8 cellular contexts compared by ENCODE assay signal in the genomic region with DNA sequence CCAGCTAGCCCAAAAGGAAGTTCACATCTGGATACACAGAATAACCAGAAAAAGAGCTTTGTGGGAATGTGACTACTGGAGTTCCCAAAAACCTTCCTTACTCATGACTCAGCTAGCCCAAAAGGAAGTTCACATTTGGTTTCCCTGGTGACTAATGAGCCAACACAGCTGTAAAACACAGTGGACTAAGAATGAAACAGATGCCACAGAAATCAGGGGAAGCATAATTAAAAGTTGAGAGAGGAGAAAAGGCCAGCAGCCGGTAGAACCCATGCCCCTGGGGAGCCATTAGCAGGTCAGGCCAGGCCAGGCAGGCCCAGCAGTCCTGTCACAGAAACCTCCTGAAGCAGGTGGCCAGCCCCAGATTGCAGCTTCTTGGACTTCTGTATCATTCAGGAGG.
A peak's percentile ranks its signal among the peaks of the same experiment; 100 is the strongest.
DNase-seq lines count a peak whose midpoint lies in the region; ATAC-seq and TF ChIP-seq lines count a peak whose summit lies in the region.

No MANE protein-coding gene starts in this region.

- H3K9me3 ChIP-seq in RWPE2 (ENCODE audit: severe bottlenecking) = no peaks in the 10 kb centered on the region
- no peaks in the 10 kb centered on the region for H3K9me3 ChIP-seq in ovary

- H3K27ac ChIP-seq in RWPE2 (ENCODE audit: poor library complexity, severe bottlenecking) = peak overlapping the region; percentile 63
- H3K27ac ChIP-seq in ovary = peak overlapping the region in 1 of 2 donors; percentile 14

- TF ChIP-seq EP300 in ovary (IDR thresholded peaks at IDR 0.05) = peak; percentile 8

- H3K36me3 ChIP-seq in RWPE2 (ENCODE audit: low read depth) = peaks cover 58% of the 10 kb centered on the region
- H3K36me3 ChIP-seq in ovary = no peaks in the 10 kb centered on the region

- TF ChIP-seq CTCF in RWPE2 (IDR thresholded peaks at IDR 0.05; ENCODE audit: poor library complexity, severe bottlenecking) (no peak), ovary (IDR thresholded peaks at IDR 0.05) (no peak)

- TF ChIP-seq POLR2A in GM18505 (IDR thresholded peaks at IDR 0.05; ENCODE audit: borderline replicate concordance, extremely low read depth, insufficient read depth, insufficient read length) (no peak), ovary (IDR thresholded peaks at IDR 0.05) (no peak)

- H3K27me3 ChIP-seq in RWPE2 (ENCODE audit: insufficient read depth, poor library complexity, severe bottlenecking) (no peaks in the 10 kb centered on the region), ovary (no peaks in the 10 kb centered on the region)

- 0% methylated on average over 1 of the region's 1 CpG for WGBS in ovary, 3 donors

- H3K4me1 ChIP-seq in RWPE2 (ENCODE audit: insufficient read depth, poor library complexity, severe bottlenecking) = peaks cover 41% of the 10 kb centered on the region
- H3K4me1 ChIP-seq in ovary (ENCODE audit: insufficient read depth) = peaks cover 30% of the 10 kb centered on the region

- intact Hi-C loops in ovary (cut with DNase I) = loop anchor here in 1 of 4 donors (10.0 kb wide), 1 partner anchor 53 kb away; no protein-coding TSS in a partner anchor

- H3K4me3 ChIP-seq in RWPE2 (ENCODE audit: severe bottlenecking) = no peak overlapping the region
- H3K4me3 ChIP-seq in ovary = no peak overlapping the region

- no peak for DNase-seq in RWPE2 (ENCODE audit: low spot score)
- peak; percentile 98 for DNase-seq in fibroblast of peridontal ligament (ENCODE audit: extremely low read depth)
- DNase-seq in ovary = peak in 4 of 5 donors; percentile 34 to 66 (median 56)
- DNase-seq in central memory CD4-positive, alpha-beta T cell = no peak
- no peak for DNase-seq in SHP77 treated with DMSO at 0.1 percent for 48 hours (lab: John Stamatoyannopoulos, UW)
- DNase-seq in NCI-H345 treated with DMSO at 0.1 percent for 48 hours (lab: John Stamatoyannopoulos, UW; ENCODE audit: unreplicated experiment) = no peak

- ATAC-seq in GM18505 (IDR thresholded peaks at IDR 0.05; ENCODE audit: unreplicated experiment) = peak; percentile 51
- ATAC-seq in HG03095 (IDR thresholded peaks at IDR 0.05; ENCODE audit: unreplicated experiment) = peak; percentile 65
- peak; percentile 82 for ATAC-seq in RWPE2 (ENCODE audit: low read depth)

Comparison
In these comparisons a context has a peak if more than half of its experiments do, and no peak if none do; other contexts are left out.
1. DNase-seq: peak in fibroblast of peridontal ligament (single experiment) and ovary (4 of 5); none in RWPE2 (single experiment), central memory CD4-positive, alpha-beta T cell (single experiment), SHP77 treated with DMSO at 0.1 percent for 48 hours (single experiment) and NCI-H345 treated with DMSO at 0.1 percent for 48 hours (single experiment).
2. Peak in every context shown above with its lines, with median percentiles within 50 percentile points of each other: ATAC-seq.